Comparison of ENCODE assay signal across 1 cellular context in genomic region chr12:121911824-121912585, GRCh38.
TF ChIP-seq lines count a peak whose summit lies in the region.

No MANE protein-coding gene starts in this region.

TF ChIP-seq in GM12878, 131 proteins besides CTCF, POLR2A, EP300 and RAD21:
- no peak for TF ChIP-seq SKIL (IDR thresholded peaks at IDR 0.05; ENCODE audit: low read depth, poor library complexity, severe bottlenecking)
- TF ChIP-seq PRDM15 (CRISPR knock-in tag; IDR thresholded peaks at IDR 0.05) = no peak
- TF ChIP-seq JUNB (IDR thresholded peaks at IDR 0.05) = 0 out of 2 replicates have a peak, but pooled peaks have one; percentile 28
- TF ChIP-seq YY1 (IDR thresholded peaks at IDR 0.05; ENCODE audit: low read depth, low read length) = peak; percentile 53; the same call in 1 of the 2 replicates
- TF ChIP-seq NFIC (IDR thresholded peaks at IDR 0.05; ENCODE audit: low read depth, low read length) = 0 out of 2 replicates have a peak, but pooled peaks have one; percentile 30
- TF ChIP-seq SP1 (IDR thresholded peaks at IDR 0.05; ENCODE audit: low read depth, low read length) = no peak
- peak; percentile 84 for TF ChIP-seq RUNX3 (IDR thresholded peaks at IDR 0.05; ENCODE audit: low read length)
TF ChIP-seq in GM12878: peak in this region for 4.
